Comparison of ENCODE assay signal across 10 cellular contexts in genomic region chr11:82895437-82896091, GRCh38. TPM values are rescaled to one million over a fixed set of nuclear protein-coding genes. Genes with fewer than 3 reads are reported as not detected.
A peak's percentile ranks its signal among the peaks of the same experiment; 100 is the strongest.
DNase-seq lines count a peak whose midpoint lies in the region; ATAC-seq and TF ChIP-seq lines count a peak whose summit lies in the region.
"Had no signal": no experiment of that assay in that cellular context is flagged by ENCODE, and none has a peak within 500 bp of the region (broad histone marks: within the 10 kb centered on the region; RNA-seq: fewer than 3 reads in every experiment).

No MANE protein-coding gene starts in this region.

- peak overlapping the region; percentile 66 for H3K27ac Mint-ChIP-seq in CD8-positive, alpha-beta T cell
- H3K27ac Mint-ChIP-seq in Calu3 (ENCODE audit: unreplicated experiment) = no peak overlapping the region
- H3K27ac Mint-ChIP-seq: activated T-helper 1 cell treated with anti-CD3 and anti-CD28 coated beads, Interleukin-12 subunit alpha, Interleukin-12 subunit beta, Interleukin-2, Interleukin-4 antibody, amounts not matched to agents 30 ng/mL and 10 ng/mL and 1 ng/mL, durations not matched to agents 14 hours and 24 hours and 36 hours had no signal

- ATAC-seq in CD8-positive, alpha-beta T cell = no peak
- ATAC-seq in GM19468 (IDR thresholded peaks at IDR 0.05; ENCODE audit: extremely low read depth, unreplicated experiment) = peak; percentile 23
- ATAC-seq in HG03175 (IDR thresholded peaks at IDR 0.05; ENCODE audit: unreplicated experiment) = peak; percentile 32

- BruUV-seq in Calu3 (replicated peaks; lab: Mats Ljungman, UMichigan) = no TSS peak

- no peaks in the 10 kb centered on the region for H3K36me3 ChIP-seq in CD8-positive, alpha-beta T cell (ENCODE audit: insufficient read depth, low read length)

- CTCF ChIA-PET in CD8-positive, alpha-beta T cell (lab: Charles Lee) = interaction anchor here (1.9 kb wide), 1 partner anchor 28 kb away, joined by 12 read pairs; no protein-coding TSS in a partner anchor
- CTCF ChIA-PET in Calu3 (lab: Charles Lee) = no interaction called here

- H3K4me3 ChIP-seq in CD8-positive, alpha-beta T cell (ENCODE audit: low read depth, low read length) = no peak overlapping the region

- no peak for TF ChIP-seq CTCF in CD8-positive, alpha-beta T cell (IDR thresholded peaks at IDR 0.05)
- TF ChIP-seq CTCF in Calu3 (IDR thresholded peaks at IDR 0.05; ENCODE audit: unreplicated experiment) = no peak

- intact Hi-C loops in CD8-positive, alpha-beta T cell (cut with DNase I, micrococcal nuclease) = no loop called here
- intact Hi-C loops in Calu3 (cut with micrococcal nuclease; ENCODE audit: unreplicated experiment) = no loop called here

- H3K4me1 Mint-ChIP-seq in CD8-positive, alpha-beta T cell (ENCODE audit: low read depth) = peaks cover 38% of the 10 kb centered on the region
- H3K4me1 Mint-ChIP-seq in Calu3 (ENCODE audit: low read depth, unreplicated experiment) = peaks cover 8% of the 10 kb centered on the region

- H3K9me3 Mint-ChIP-seq in CD8-positive, alpha-beta T cell = no peaks in the 10 kb centered on the region
- H3K9me3 Mint-ChIP-seq in Calu3 (ENCODE audit: low read depth, unreplicated experiment) = no peaks in the 10 kb centered on the region
- H3K9me3 Mint-ChIP-seq: activated T-helper 1 cell treated with anti-CD3 and anti-CD28 coated beads, Interleukin-12 subunit alpha, Interleukin-12 subunit beta, Interleukin-2, Interleukin-4 antibody, amounts not matched to agents 30 ng/mL and 10 ng/mL and 1 ng/mL, durations not matched to agents 14 hours and 24 hours and 36 hours had no signal

- no peaks in the 10 kb centered on the region for H3K9me3 ChIP-seq in CD8-positive, alpha-beta T cell (ENCODE audit: low read length)

- no peaks in the 10 kb centered on the region for H3K27me3 ChIP-seq in CD8-positive, alpha-beta T cell (ENCODE audit: insufficient read depth, low read length)

- no peak overlapping the region for H3K4me3 Mint-ChIP-seq in CD8-positive, alpha-beta T cell
- no peak overlapping the region for H3K4me3 Mint-ChIP-seq in Calu3 (ENCODE audit: low read depth, unreplicated experiment)
- H3K4me3 Mint-ChIP-seq: activated T-helper 1 cell treated with anti-CD3 and anti-CD28 coated beads, Interleukin-12 subunit alpha, Interleukin-12 subunit beta, Interleukin-2, Interleukin-4 antibody, amounts not matched to agents 30 ng/mL and 10 ng/mL and 1 ng/mL, durations not matched to agents 14 hours and 24 hours and 36 hours had no signal

- H3K4me1 ChIP-seq in CD8-positive, alpha-beta T cell (ENCODE audit: insufficient read depth, low read length) = peaks cover 18% of the 10 kb centered on the region

- no peaks in the 10 kb centered on the region for H3K27me3 Mint-ChIP-seq in CD8-positive, alpha-beta T cell (ENCODE audit: low read depth)
- H3K27me3 Mint-ChIP-seq in Calu3 (ENCODE audit: unreplicated experiment) = no peaks in the 10 kb centered on the region

- POLR2A ChIA-PET in CD8-positive, alpha-beta T cell (lab: Charles Lee) = no interaction called here

- no peak overlapping the region for H3K27ac ChIP-seq in CD8-positive, alpha-beta T cell (ENCODE audit: low read depth, low read length)

- DNase-seq in CD8-positive, alpha-beta T cell = no peak
- DNase-seq in SKM-1 (lab: John Stamatoyannopoulos, UW; ENCODE audit: unreplicated experiment) = peak; percentile 36
- DNase-seq in Calu3 = no peak
- DNase-seq in RKO (ENCODE audit: low spot score) = no peak
- no peak for DNase-seq in stimulated activated CD4-positive, alpha-beta T cell treated with anti-CD3 and anti-CD28 coated beads, Interleukin-4, amount 100 ng/mL, for 1 hour
- no peak for DNase-seq in occipital lobe (lab: John Stamatoyannopoulos, UW)
- DNase-seq: stimulated activated naive CD4-positive, alpha-beta T cell had no signal

- peaks cover 2% of the 10 kb centered on the region for H3K36me3 Mint-ChIP-seq in CD8-positive, alpha-beta T cell
- H3K36me3 Mint-ChIP-seq in Calu3 (ENCODE audit: insufficient read depth, unreplicated experiment) = peaks cover 12% of the 10 kb centered on the region

RNA-seq across cellular contexts. Expression of gene PRCP, which starts 4.7 kb away (rescaled TPM):
- 10 to 100 TPM; 23.9 to 27.8 TPM for total RNA-seq in CD8-positive, alpha-beta T cell
- 22.0 and 22.7 TPM in 2 replicates for total RNA-seq in Calu3 (2022)
- 29.8 TPM for total RNA-seq in occipital lobe

RNA-seq across cellular contexts. Expression of gene DDIAS, which starts 6.0 kb away (rescaled TPM):
- total RNA-seq in CD8-positive, alpha-beta T cell = 1 to 10 TPM; 1.5 to 2.3 TPM
- total RNA-seq in Calu3 (2022) = 10.9 and 14.1 TPM in 2 replicates
- 2.2 TPM for total RNA-seq in occipital lobe
